Comparison of ENCODE assay signal across 11 cellular contexts in genomic region chr20:37308098-37309050, GRCh38. TPM values are rescaled to one million over a fixed set of nuclear protein-coding genes. Genes with fewer than 3 reads are reported as not detected.
DNase-seq lines count a peak whose midpoint lies in the region; ATAC-seq, FAIRE-seq and TF ChIP-seq lines count a peak whose summit lies in the region.
"Had no signal": no experiment of that assay in that cellular context is flagged by ENCODE, and none has a peak within 500 bp of the region (broad histone marks: within the 10 kb centered on the region; RNA-seq: fewer than 3 reads in every experiment).

No MANE protein-coding gene starts in this region.

- H3K9me3 Mint-ChIP-seq in activated CD8-positive, alpha-beta memory T cell treated with anti-CD3 and anti-CD28 coated beads, Interleukin-2, amount 10 ng/mL, durations not matched to agents 7 days and 5 days (ENCODE audit: low read depth), result no peaks in the 10 kb centered on the region
- H3K9me3 Mint-ChIP-seq in stimulated activated naive CD8-positive, alpha-beta T cell treated with anti-CD3 and anti-CD28 coated beads, Interleukin-15, amount 100 ng/mL, for 72 hours, result no peaks in the 10 kb centered on the region
- H3K9me3 Mint-ChIP-seq: activated naive CD8-positive, alpha-beta T cell treated with anti-CD3 and anti-CD28 coated beads, Interleukin-2, amount 10 ng/mL, durations not matched to agents 7 days and 5 days had no signal

- ATAC-seq in activated CD8-positive, alpha-beta memory T cell treated with anti-CD3 and anti-CD28 coated beads, Interleukin-2, amount 10 ng/mL, durations not matched to agents 7 days and 5 days, result peak; percentile 63
- ATAC-seq in HG02943 (IDR thresholded peaks at IDR 0.05; ENCODE audit: low read depth, unreplicated experiment) (peak; percentile 92), GM12878 (peak; percentile 98)
- no peak for ATAC-seq in stimulated activated naive CD8-positive, alpha-beta T cell treated with anti-CD3 and anti-CD28 coated beads, Interleukin-15, amount 100 ng/mL, for 72 hours

- SMC1A ChIA-PET in GM12878 (lab: Charles Lee; ENCODE audit: uncharacterized antibody, unreplicated experiment), result interaction anchor here (1.1 to 1.5 kb wide), 5 partner anchors 10 to 40 kb away, joined by 3 to 7 read pairs (median 4); partner anchors contain the start of gene MANBAL

- peaks cover 36% of the 10 kb centered on the region for H3K4me1 ChIP-seq in GM12878 (ENCODE audit: control insufficient read depth, insufficient read depth, low read length)

- peaks cover 9% of the 10 kb centered on the region for H3K4me1 Mint-ChIP-seq in activated CD8-positive, alpha-beta memory T cell treated with anti-CD3 and anti-CD28 coated beads, Interleukin-2, amount 10 ng/mL, durations not matched to agents 7 days and 5 days
- peaks cover 26% of the 10 kb centered on the region for H3K4me1 Mint-ChIP-seq in stimulated activated naive CD8-positive, alpha-beta T cell treated with anti-CD3 and anti-CD28 coated beads, Interleukin-15, amount 100 ng/mL, for 72 hours

- no peak overlapping the region for H3K4me3 ChIP-seq in GM12878
- H3K4me3 ChIP-seq in coronary artery, result no peak overlapping the region

- H3K4me3 Mint-ChIP-seq in activated CD8-positive, alpha-beta memory T cell treated with anti-CD3 and anti-CD28 coated beads, Interleukin-2, amount 10 ng/mL, durations not matched to agents 7 days and 5 days, result no peak overlapping the region
- H3K4me3 Mint-ChIP-seq in stimulated activated naive CD8-positive, alpha-beta T cell treated with anti-CD3 and anti-CD28 coated beads, Interleukin-15, amount 100 ng/mL, for 72 hours, result no peak overlapping the region
- H3K4me3 Mint-ChIP-seq: activated naive CD8-positive, alpha-beta T cell treated with anti-CD3 and anti-CD28 coated beads, Interleukin-2, amount 10 ng/mL, durations not matched to agents 7 days and 5 days had no signal

- no peaks in the 10 kb centered on the region for H3K27me3 ChIP-seq in GM12878 (replicated peaks in 1 of 2; ENCODE audit: control insufficient read depth in 2 of 2, insufficient read depth in 2 of 2, low read length in 1 of 2)

- in situ Hi-C loops in GM12878 (cut with MboI), result no loop called here

- H3K27ac Mint-ChIP-seq in activated CD8-positive, alpha-beta memory T cell treated with anti-CD3 and anti-CD28 coated beads, Interleukin-2, amount 10 ng/mL, durations not matched to agents 7 days and 5 days, result no peak overlapping the region
- H3K27ac Mint-ChIP-seq in stimulated activated naive CD8-positive, alpha-beta T cell treated with anti-CD3 and anti-CD28 coated beads, Interleukin-15, amount 100 ng/mL, for 72 hours, result peak overlapping the region; percentile 10 to 42
- H3K27ac Mint-ChIP-seq: activated naive CD8-positive, alpha-beta T cell treated with anti-CD3 and anti-CD28 coated beads, Interleukin-2, amount 10 ng/mL, durations not matched to agents 7 days and 5 days had no signal

- H3K79me2 ChIP-seq in GM12878 (ENCODE audit: control insufficient read depth, insufficient read depth, low read length), result peaks cover 50% of the 10 kb centered on the region

- intact Hi-C loops in GM12878 (cut with micrococcal nuclease; ENCODE audit: unreplicated experiment), result loop anchor here (1.0 to 2.0 kb wide), 2 partner anchors 17 to 38 kb away; partner anchors contain the start of gene SRC

- H2AFZ ChIP-seq in GM12878 (ENCODE audit: control insufficient read depth, low read depth, low read length), result no peak overlapping the region

- H4K20me1 ChIP-seq in GM12878 (ENCODE audit: control insufficient read depth, insufficient read depth), result no peaks in the 10 kb centered on the region

- FAIRE-seq in GM12878 (lab: Jason Lieb, UNC), result peak; percentile 98
- FAIRE-seq: keratinocyte had no signal

- TF ChIP-seq CTCF in GM12878 (IDR thresholded peaks at IDR 0.05 in 2 of 3, conservative IDR thresholded peaks at IDR 0.05 in 1 of 3; ENCODE audit: control insufficient read depth in 2 of 3, extremely low read depth in 1 of 3, insufficient read depth in 1 of 3, low read depth in 3 of 3, low read length in 3 of 3) (no peak), coronary artery (IDR thresholded peaks at IDR 0.05) (no peak)

- H3K9me3 ChIP-seq in GM12878 (replicated peaks; ENCODE audit: control insufficient read depth, insufficient read depth, low read length), result no peaks in the 10 kb centered on the region

- peaks cover 14% of the 10 kb centered on the region for H3K36me3 Mint-ChIP-seq in activated CD8-positive, alpha-beta memory T cell treated with anti-CD3 and anti-CD28 coated beads, Interleukin-2, amount 10 ng/mL, durations not matched to agents 7 days and 5 days

- whole genome bisulfite sequencing in GM12878 (ENCODE audit: insufficient coverage, insufficient replicate concordance, low lambda C conversion rate, missing lambda C conversion rate), result 4% methylated on average over 8 of the region's 8 CpGs

- TF ChIP-seq RAD21 in GM12878 (IDR thresholded peaks at IDR 0.05; ENCODE audit: insufficient read depth, low read depth, low read length), result no peak

- POLR2A ChIA-PET in GM12878 (lab: Charles Lee), result interaction anchor here (0.6 to 1.2 kb wide), 5 partner anchors 9 to 29 kb away, joined by 3 to 12 read pairs (median 3); partner anchors contain the start of gene MANBAL

- H3K27me3 Mint-ChIP-seq in activated CD8-positive, alpha-beta memory T cell treated with anti-CD3 and anti-CD28 coated beads, Interleukin-2, amount 10 ng/mL, durations not matched to agents 7 days and 5 days, result no peaks in the 10 kb centered on the region
- H3K27me3 Mint-ChIP-seq in stimulated activated naive CD8-positive, alpha-beta T cell treated with anti-CD3 and anti-CD28 coated beads, Interleukin-15, amount 100 ng/mL, for 72 hours, result no peaks in the 10 kb centered on the region
- H3K27me3 Mint-ChIP-seq: activated naive CD8-positive, alpha-beta T cell treated with anti-CD3 and anti-CD28 coated beads, Interleukin-2, amount 10 ng/mL, durations not matched to agents 7 days and 5 days had no signal

- H3K4me2 ChIP-seq in GM12878 (ENCODE audit: control insufficient read depth, insufficient read depth), result peak overlapping the region; percentile 93

- peak overlapping the region; percentile 70 for H3K9ac ChIP-seq in GM12878 (ENCODE audit: control insufficient read depth, insufficient read depth, low read length)

- no peak for DNase-seq in activated CD8-positive, alpha-beta memory T cell treated with anti-CD3 and anti-CD28 coated beads, Interleukin-2, amount 10 ng/mL, durations not matched to agents 7 days and 5 days
- no peak for DNase-seq in activated CD8-positive, alpha-beta memory T cell treated with anti-CD3 and anti-CD28 coated beads, Interleukin-2, amount 50 U/mL, for 4 hours
- peak; percentile 84 for DNase-seq in GM12878 (ENCODE audit: low read depth, low spot score)
- no peak for DNase-seq in stimulated activated naive CD8-positive, alpha-beta T cell treated with anti-CD3 and anti-CD28 coated beads, Interleukin-15, amount 100 ng/mL, for 72 hours
- DNase-seq in NCI-H2171 treated with DMSO at 0.1 percent for 48 hours (lab: John Stamatoyannopoulos, UW), result no peak
- no peak for DNase-seq in coronary artery (ENCODE audit: low spot score)
- no peak for DNase-seq in NK-92 treated with Interleukin-12 subunit alpha and Interleukin-12 subunit beta, amount 100 ng/mL, for 24 hours (lab: John Stamatoyannopoulos, UW)
- DNase-seq: ACHN; activated naive CD8-positive, alpha-beta T cell treated with anti-CD3 and anti-CD28 coated beads, Interleukin-2, amount 10 ng/mL, durations not matched to agents 7 days and 5 days had no signal

- peaks cover 24 to 54% of the 10 kb centered on the region in 2 experiments for H3K36me3 ChIP-seq in GM12878 (ENCODE audit: control insufficient read depth in 2 of 2, insufficient read depth in 2 of 2, low read length in 1 of 2)

- RAD21 ChIA-PET in GM12878 (lab: Charles Lee; ENCODE audit: unreplicated experiment), result interaction anchor here (0.8 to 1.7 kb wide), 4 partner anchors 19 to 39 kb away, joined by 3 to 4 read pairs (median 4); partner anchors contain the start of gene MANBAL

- no TSS peak for BruUV-seq in GM12878 (replicated peaks; lab: Mats Ljungman, UMichigan)

- CTCF ChIA-PET in activated CD8-positive, alpha-beta memory T cell treated with anti-CD3 and anti-CD28 coated beads, Interleukin-2, amount 10 ng/mL, durations not matched to agents 7 days and 5 days (lab: Charles Lee), result no interaction called here
- CTCF ChIA-PET in GM12878 (lab: Yijun Ruan, JAX), result interaction anchor here (1.0 to 1.7 kb wide), 4 partner anchors 10 to 130 kb away, joined by 3 read pairs; no protein-coding TSS in a partner anchor

- TF ChIP-seq POLR2A in GM12878 (IDR thresholded peaks at IDR 0.05; ENCODE audit: low read depth, low read length), result 0 out of 2 replicates have a peak, but pooled peaks have one; percentile 35

- no peak for TF ChIP-seq EP300 in GM12878 (IDR thresholded peaks at IDR 0.05; ENCODE audit: borderline replicate concordance in 1 of 2, control insufficient read depth in 1 of 2, low read depth in 2 of 2, low read length in 2 of 2)

- H3K27ac ChIP-seq in GM12878 (ENCODE audit: control insufficient read depth, insufficient read depth) (peak overlapping the region; percentile 93), coronary artery (no peak overlapping the region)

RNA-seq across cellular contexts. Expression of gene MANBAL, which starts 18.9 kb away (rescaled TPM):
- total RNA-seq in activated CD8-positive, alpha-beta memory T cell treated with anti-CD3 and anti-CD28 coated beads, Interleukin-2, amount 10 ng/mL, durations not matched to agents 7 days and 5 days, result 10 to 100 TPM; 11.3 to 11.5 TPM
- 16.3 and 20.6 TPM in 2 replicates for total RNA-seq in GM12878 (2013; cell fraction: nucleolus; rRNA removed)
- total RNA-seq in GM12878 (2014; rRNA removed) (8.6 and 12.2 TPM in 2 replicates), GM12878 (2014; rRNA removed; fragmentation: Illumina TruSeq; extraction: Trizol) (15.0 and 15.6 TPM in 2 replicates), GM12878 (2021) (18.9 TPM in 2 replicates)
- polyA plus RNA-seq in GM12878 (2011; ENCODE audit: low read depth), result 22.4 TPM
- polyA plus RNA-seq in GM12878 (2011; rRNA removed) (25.1 and 39.0 TPM in 2 replicates), GM12878 (2014; fragmentation: Illumina TruSeq; extraction: Trizol) (20.2 and 30.7 TPM in 2 replicates), GM12878 (2014; fragmentation: Nextera tagmentation; extraction: Ambion mirVana) (10 to 100 TPM; 13.7 to 15.6 TPM), GM12878 (2014; rRNA removed) (33.7 and 36.4 TPM in 2 replicates), GM12878 (2016; fragmentation: Nextera tagmentation; extraction: Ambion mirVana) (10 to 100 TPM; 40.8 to 45.6 TPM)
- polyA plus RNA-seq in GM12878 (2011; cell fraction: cytosol; rRNA removed), result 52.9 and 61.1 TPM in 2 replicates
- 32.8 and 42.1 TPM in 2 replicates for polyA plus RNA-seq in GM12878 (2011; cell fraction: nucleus; rRNA removed)
- polyA plus RNA-seq in GM12878 (2012), result 23.7 and 25.2 TPM in 2 replicates
- 25.5 and 25.8 TPM in 2 replicates for polyA minus RNA-seq in GM12878 (2011; rRNA and poly(A)+ RNA removed)
- polyA minus RNA-seq in GM12878 (2011; cell fraction: cytosol; rRNA and poly(A)+ RNA removed), result 7.5 and 9.5 TPM in 2 replicates
- 4.2 and 8.4 TPM in 2 replicates for polyA minus RNA-seq in GM12878 (2011; cell fraction: nucleus; rRNA and poly(A)+ RNA removed)

RNA-seq across cellular contexts. Expression of gene SRC, which starts 37.6 kb away (rescaled TPM):
- total RNA-seq in activated CD8-positive, alpha-beta memory T cell treated with anti-CD3 and anti-CD28 coated beads, Interleukin-2, amount 10 ng/mL, durations not matched to agents 7 days and 5 days, result 1 to 10 TPM; 1.9 to 3.6 TPM
- total RNA-seq in GM12878 (2013; cell fraction: nucleolus; rRNA removed), result 118 and 148 TPM in 2 replicates
- total RNA-seq in GM12878 (2014; rRNA removed) (22.1 and 27.4 TPM in 2 replicates), GM12878 (2014; rRNA removed; fragmentation: Illumina TruSeq; extraction: Trizol) (19.3 and 20.0 TPM in 2 replicates), GM12878 (2021) (63.5 and 71.3 TPM in 2 replicates)
- polyA plus RNA-seq in GM12878 (2011; ENCODE audit: low read depth), result 15.0 TPM
- polyA plus RNA-seq in GM12878 (2011; rRNA removed) (18.4 and 32.0 TPM in 2 replicates), GM12878 (2014; fragmentation: Illumina TruSeq; extraction: Trizol) (20.3 and 33.1 TPM in 2 replicates), GM12878 (2014; fragmentation: Nextera tagmentation; extraction: Ambion mirVana) (under 1 TPM; 0.60 to 0.85 TPM), GM12878 (2014; rRNA removed) (47.1 and 61.4 TPM in 2 replicates), GM12878 (2016; fragmentation: Nextera tagmentation; extraction: Ambion mirVana) (10 to 100 TPM; 26.9 TPM)
- 41.3 and 47.7 TPM in 2 replicates for polyA plus RNA-seq in GM12878 (2011; cell fraction: cytosol; rRNA removed)
- polyA plus RNA-seq in GM12878 (2011; cell fraction: nucleus; rRNA removed), result 185 and 196 TPM in 2 replicates
- 25.3 and 26.0 TPM in 2 replicates for polyA plus RNA-seq in GM12878 (2012)
- polyA minus RNA-seq in GM12878 (2011; rRNA and poly(A)+ RNA removed), result 41.8 and 64.6 TPM in 2 replicates
- polyA minus RNA-seq in GM12878 (2011; cell fraction: cytosol; rRNA and poly(A)+ RNA removed), result 22.9 and 30.8 TPM in 2 replicates
- polyA minus RNA-seq in GM12878 (2011; cell fraction: nucleus; rRNA and poly(A)+ RNA removed), result 42.9 and 73.0 TPM in 2 replicates

RNA-seq across cellular contexts. Expression of gene GHRH, which starts 46.8 kb away (rescaled TPM):
- not detected for total RNA-seq in activated CD8-positive, alpha-beta memory T cell treated with anti-CD3 and anti-CD28 coated beads, Interleukin-2, amount 10 ng/mL, durations not matched to agents 7 days and 5 days
- total RNA-seq in GM12878 (2013; cell fraction: nucleolus; rRNA removed), result not detected in 2 replicates
- not detected in 2 replicates for total RNA-seq in GM12878 (2014; rRNA removed)
- total RNA-seq in GM12878 (2014; rRNA removed; fragmentation: Illumina TruSeq; extraction: Trizol), result not detected in 2 replicates
- total RNA-seq in GM12878 (2021), result not detected in 2 replicates
- not detected for polyA plus RNA-seq in GM12878 (2011; ENCODE audit: low read depth)
- not detected in 2 replicates for polyA plus RNA-seq in GM12878 (2011; rRNA removed)
- polyA plus RNA-seq in GM12878 (2011; cell fraction: cytosol; rRNA removed), result not detected in 2 replicates
- not detected in 2 replicates for polyA plus RNA-seq in GM12878 (2011; cell fraction: nucleus; rRNA removed)
- polyA plus RNA-seq in GM12878 (2012), result not detected in 2 replicates
- not detected in 2 replicates for polyA plus RNA-seq in GM12878 (2014; fragmentation: Illumina TruSeq; extraction: Trizol)
- not detected for polyA plus RNA-seq in GM12878 (2014; fragmentation: Nextera tagmentation; extraction: Ambion mirVana)
- polyA plus RNA-seq in GM12878 (2014; rRNA removed), result not detected in 2 replicates
- not detected for polyA plus RNA-seq in GM12878 (2016; fragmentation: Nextera tagmentation; extraction: Ambion mirVana)
- polyA minus RNA-seq in GM12878 (2011; rRNA and poly(A)+ RNA removed), result not detected in 2 replicates
- not detected in 2 replicates for polyA minus RNA-seq in GM12878 (2011; cell fraction: cytosol; rRNA and poly(A)+ RNA removed)
- polyA minus RNA-seq in GM12878 (2011; cell fraction: nucleus; rRNA and poly(A)+ RNA removed), result not detected in 2 replicates
- total RNA-seq: activated naive CD8-positive, alpha-beta T cell treated with anti-CD3 and anti-CD28 coated beads, Interleukin-2, amount 10 ng/mL, durations not matched to agents 7 days and 5 days had no signal
- polyA plus RNA-seq: keratinocyte had no signal

Comparison
In these comparisons a context has a peak if more than half of its experiments do, and no peak if none do; other contexts are left out.
1. RNA of gene SRC, which starts 37.6 kb away (total RNA-seq): 19.3 to 148 TPM in GM12878; 1.9 to 3.6 TPM in activated CD8-positive, alpha-beta memory T cell treated with anti-CD3 and anti-CD28 coated beads, Interleukin-2, amount 10 ng/mL, durations not matched to agents 7 days and 5 days; every median in the first group is over 4 times any median in the second.